8 cellular contexts compared by ENCODE assay signal in the genomic region with DNA sequence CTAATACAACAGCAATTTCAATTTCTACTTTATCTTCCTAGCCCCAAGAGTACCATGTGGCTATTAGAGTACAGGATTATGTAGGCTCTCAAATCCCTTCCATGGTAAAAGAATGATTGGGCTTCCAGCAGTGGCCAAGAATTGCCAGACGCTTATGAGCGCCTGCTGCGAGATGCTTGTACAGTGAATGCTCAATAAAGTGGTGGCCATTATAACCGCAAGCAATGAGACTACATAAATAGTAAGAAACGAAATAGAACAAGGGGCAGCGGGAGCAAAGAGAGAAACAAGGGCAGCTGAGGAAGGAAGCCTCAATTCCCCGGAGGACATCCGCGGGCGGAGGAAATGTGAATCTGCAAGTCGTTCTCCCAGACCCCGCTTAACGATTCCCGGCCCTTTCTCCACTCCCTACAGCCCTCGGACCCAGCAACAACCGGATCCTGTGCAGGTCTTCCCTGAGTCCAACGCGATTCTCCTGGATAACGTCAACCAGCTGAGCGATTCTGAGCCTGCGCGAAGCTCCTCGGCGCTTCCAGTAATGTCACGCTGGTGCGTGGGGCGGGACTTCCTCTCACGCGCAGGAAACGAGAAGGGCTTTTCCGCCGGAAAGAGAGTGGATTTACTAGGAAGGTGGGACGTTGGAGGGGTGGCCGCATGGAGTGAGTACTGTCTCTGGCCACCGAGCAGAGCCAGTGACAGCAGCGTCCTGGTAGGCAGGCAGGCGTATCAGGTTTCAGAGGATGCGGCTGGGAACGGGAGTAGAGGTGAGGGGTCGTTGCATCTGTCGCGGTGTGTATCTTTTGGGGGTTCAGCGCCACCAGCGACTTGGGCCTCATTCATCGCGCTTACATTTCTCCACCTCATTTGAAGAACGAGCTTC. TPM values are rescaled to one million over a fixed set of nuclear protein-coding genes. Genes with fewer than 3 reads are reported as not detected.
DNase-seq lines count a peak whose midpoint lies in the region; ATAC-seq and TF ChIP-seq lines count a peak whose summit lies in the region.

No MANE protein-coding gene starts in this region.

- WGBS in liver, result under 1% methylated on average over 47 of the region's 47 CpGs

- peak; percentile 95 for DNase-seq in CD1c-positive myeloid dendritic cell (ENCODE audit: extremely low spot score)
- DNase-seq in NCI-H774 (lab: John Stamatoyannopoulos, UW), result peak; percentile 93
- DNase-seq in activated CD4-positive, alpha-beta T cell treated with anti-CD3 and anti-CD28 coated beads, Interleukin-2, amount 50 U/mL, for 48 hours, result peak; percentile 85 to 91
- DNase-seq in dermis microvascular lymphatic vessel endothelial cell (ENCODE audit: low read depth in 2 of 2), result peak; percentile 92 to 97
- DNase-seq in stimulated activated CD4-positive, alpha-beta T cell treated with anti-CD3 and anti-CD28 coated beads, Interleukin-4, amount 100 ng/mL, for 1 hour, result peak; percentile 85

- ATAC-seq in GM19397 (IDR thresholded peaks at IDR 0.05; ENCODE audit: unreplicated experiment) (peak; percentile 91), HG03571 (IDR thresholded peaks at IDR 0.05; ENCODE audit: unreplicated experiment) (peak; percentile 90)

- no peaks in the 10 kb centered on the region for H3K9me3 ChIP-seq in liver (ENCODE audit: control insufficient read depth in 4 of 4, low read length in 3 of 4)

- peak overlapping the region; percentile 70 to 95 (median 95) for H3K4me3 ChIP-seq in liver (ENCODE audit: low read depth in 1 of 3, low read length in 3 of 3)

- no peak for TF ChIP-seq CTCF in liver (IDR thresholded peaks at IDR 0.05; ENCODE audit: low read depth, low read length, missing input control)

- peaks cover 6 to 24% (median 10%) of the 10 kb centered on the region in 4 donors for H3K4me1 ChIP-seq in liver (ENCODE audit: control insufficient read depth in 4 of 4, insufficient read depth in 4 of 4, low read length in 3 of 4)

- peak overlapping the region; percentile 63 to 92 for H3K9ac ChIP-seq in liver (ENCODE audit: low read depth in 1 of 2, low read length in 2 of 2)

- TF ChIP-seq RAD21 in liver (IDR thresholded peaks at IDR 0.05), result peak; percentile 51 to 60

- no peaks in the 10 kb centered on the region for H3K27me3 ChIP-seq in liver (ENCODE audit: control insufficient read depth in 4 of 4, insufficient read depth in 4 of 4, low read length in 3 of 4)

- peak overlapping the region; percentile 78 to 81 for H3K27ac ChIP-seq in liver (ENCODE audit: low read depth in 1 of 2, low read length in 2 of 2)

- peaks cover 2 to 18% (median 9%) of the 10 kb centered on the region in 4 donors for H3K36me3 ChIP-seq in liver (ENCODE audit: control insufficient read depth in 4 of 4, insufficient read depth in 3 of 4, low read depth in 1 of 4, low read length in 3 of 4)

TF ChIP-seq in liver, 16 proteins besides CTCF, POLR2A, EP300 and RAD21:
- TF ChIP-seq, protein P1, sequence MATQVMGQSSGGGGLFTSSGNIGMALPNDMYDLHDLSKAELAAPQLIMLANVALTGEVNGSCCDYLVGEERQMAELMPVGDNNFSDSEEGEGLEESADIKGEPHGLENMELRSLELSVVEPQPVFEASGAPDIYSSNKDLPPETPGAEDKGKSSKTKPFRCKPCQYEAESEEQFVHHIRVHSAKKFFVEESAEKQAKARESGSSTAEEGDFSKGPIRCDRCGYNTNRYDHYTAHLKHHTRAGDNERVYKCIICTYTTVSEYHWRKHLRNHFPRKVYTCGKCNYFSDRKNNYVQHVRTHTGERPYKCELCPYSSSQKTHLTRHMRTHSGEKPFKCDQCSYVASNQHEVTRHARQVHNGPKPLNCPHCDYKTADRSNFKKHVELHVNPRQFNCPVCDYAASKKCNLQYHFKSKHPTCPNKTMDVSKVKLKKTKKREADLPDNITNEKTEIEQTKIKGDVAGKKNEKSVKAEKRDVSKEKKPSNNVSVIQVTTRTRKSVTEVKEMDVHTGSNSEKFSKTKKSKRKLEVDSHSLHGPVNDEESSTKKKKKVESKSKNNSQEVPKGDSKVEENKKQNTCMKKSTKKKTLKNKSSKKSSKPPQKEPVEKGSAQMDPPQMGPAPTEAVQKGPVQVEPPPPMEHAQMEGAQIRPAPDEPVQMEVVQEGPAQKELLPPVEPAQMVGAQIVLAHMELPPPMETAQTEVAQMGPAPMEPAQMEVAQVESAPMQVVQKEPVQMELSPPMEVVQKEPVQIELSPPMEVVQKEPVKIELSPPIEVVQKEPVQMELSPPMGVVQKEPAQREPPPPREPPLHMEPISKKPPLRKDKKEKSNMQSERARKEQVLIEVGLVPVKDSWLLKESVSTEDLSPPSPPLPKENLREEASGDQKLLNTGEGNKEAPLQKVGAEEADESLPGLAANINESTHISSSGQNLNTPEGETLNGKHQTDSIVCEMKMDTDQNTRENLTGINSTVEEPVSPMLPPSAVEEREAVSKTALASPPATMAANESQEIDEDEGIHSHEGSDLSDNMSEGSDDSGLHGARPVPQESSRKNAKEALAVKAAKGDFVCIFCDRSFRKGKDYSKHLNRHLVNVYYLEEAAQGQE (IDR thresholded peaks at IDR 0.05), result peak; percentile 79
- peak; percentile 57 to 83 for TF ChIP-seq EGR1 (IDR thresholded peaks at IDR 0.05; ENCODE audit: low read depth in 2 of 2)
- peak in 1 of 2 donors; percentile 35 for TF ChIP-seq RXRA (IDR thresholded peaks at IDR 0.05)
- peak; percentile 26 for TF ChIP-seq NR2F2 (IDR thresholded peaks at IDR 0.05)
- peak; percentile 16 to 17 for TF ChIP-seq HNF4A (conservative IDR thresholded peaks at IDR 0.05)
- TF ChIP-seq FOXA2 (IDR thresholded peaks at IDR 0.05), result no peak
- TF ChIP-seq TAF1 (conservative IDR thresholded peaks at IDR 0.05), result peak; percentile 86
- TF ChIP-seq SP1 (IDR thresholded peaks at IDR 0.05), result peak; percentile 39
- TF ChIP-seq, protein P2, sequence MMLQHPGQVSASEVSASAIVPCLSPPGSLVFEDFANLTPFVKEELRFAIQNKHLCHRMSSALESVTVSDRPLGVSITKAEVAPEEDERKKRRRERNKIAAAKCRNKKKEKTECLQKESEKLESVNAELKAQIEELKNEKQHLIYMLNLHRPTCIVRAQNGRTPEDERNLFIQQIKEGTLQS (IDR thresholded peaks at IDR 0.05), result no peak
- no peak for TF ChIP-seq FOXA1 (IDR thresholded peaks at IDR 0.05)
- TF ChIP-seq, protein P3, sequence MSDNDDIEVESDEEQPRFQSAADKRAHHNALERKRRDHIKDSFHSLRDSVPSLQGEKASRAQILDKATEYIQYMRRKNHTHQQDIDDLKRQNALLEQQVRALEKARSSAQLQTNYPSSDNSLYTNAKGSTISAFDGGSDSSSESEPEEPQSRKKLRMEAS (IDR thresholded peaks at IDR 0.05), result peak; percentile 99
- peak; percentile 94 for TF ChIP-seq YY1 (IDR thresholded peaks at IDR 0.05)
- peak; percentile 89 to 100 for TF ChIP-seq GABPA (IDR thresholded peaks at IDR 0.05 in 1 of 2, conservative IDR thresholded peaks at IDR 0.05 in 1 of 2)
- no peak for TF ChIP-seq JUND (IDR thresholded peaks at IDR 0.05)
- TF ChIP-seq, protein P4, sequence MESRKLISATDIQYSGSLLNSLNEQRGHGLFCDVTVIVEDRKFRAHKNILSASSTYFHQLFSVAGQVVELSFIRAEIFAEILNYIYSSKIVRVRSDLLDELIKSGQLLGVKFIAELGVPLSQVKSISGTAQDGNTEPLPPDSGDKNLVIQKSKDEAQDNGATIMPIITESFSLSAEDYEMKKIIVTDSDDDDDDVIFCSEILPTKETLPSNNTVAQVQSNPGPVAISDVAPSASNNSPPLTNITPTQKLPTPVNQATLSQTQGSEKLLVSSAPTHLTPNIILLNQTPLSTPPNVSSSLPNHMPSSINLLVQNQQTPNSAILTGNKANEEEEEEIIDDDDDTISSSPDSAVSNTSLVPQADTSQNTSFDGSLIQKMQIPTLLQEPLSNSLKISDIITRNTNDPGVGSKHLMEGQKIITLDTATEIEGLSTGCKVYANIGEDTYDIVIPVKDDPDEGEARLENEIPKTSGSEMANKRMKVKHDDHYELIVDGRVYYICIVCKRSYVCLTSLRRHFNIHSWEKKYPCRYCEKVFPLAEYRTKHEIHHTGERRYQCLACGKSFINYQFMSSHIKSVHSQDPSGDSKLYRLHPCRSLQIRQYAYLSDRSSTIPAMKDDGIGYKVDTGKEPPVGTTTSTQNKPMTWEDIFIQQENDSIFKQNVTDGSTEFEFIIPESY (IDR thresholded peaks at IDR 0.05), result peak; percentile 94
- TF ChIP-seq HNF4G (IDR thresholded peaks at IDR 0.05), result no peak
TF ChIP-seq in liver: peak in this region for 11.

RNA-seq across cellular contexts. Expression of a gene that starts 40.5 kb away (rescaled TPM):
- total RNA-seq in dermis microvascular lymphatic vessel endothelial cell, result not detected in 2 replicates
- under 1 TPM in 1 of 2 donors, not detected in 1; 0.33 TPM for total RNA-seq in liver
- under 1 TPM in 1 of 2 donors, not detected in 1; 0.10 TPM for polyA plus RNA-seq in liver

RNA-seq across cellular contexts. Expression of a gene that starts 55.7 kb away (rescaled TPM):
- not detected in 2 replicates for total RNA-seq in dermis microvascular lymphatic vessel endothelial cell
- under 1 TPM; under 0.01 to 0.05 TPM for total RNA-seq in liver
- polyA plus RNA-seq in liver, result under 1 TPM in 1 of 2 donors, not detected in 1; 0.10 TPM

RNA-seq across cellular contexts. Expression of a gene that starts 59.2 kb away (rescaled TPM):
- total RNA-seq in dermis microvascular lymphatic vessel endothelial cell, result 4.4 and 5.8 TPM in 2 replicates
- total RNA-seq in liver, result 1 to 10 TPM; 3.8 to 4.0 TPM
- polyA plus RNA-seq in liver, result 1 to 10 TPM; 2.5 TPM

Comparison
In these comparisons a context has a peak if more than half of its experiments do, and no peak if none do; other contexts are left out.
1. Peak in every context shown above with its lines: DNase-seq, ATAC-seq, H3K4me3 ChIP-seq and H3K27ac ChIP-seq.